ENCODE assay signal across 21 cellular contexts in genomic region chr6:108791700-108792099, GRCh38.
"Had no signal": no experiment of that assay in that cellular context is flagged by ENCODE, and none has a peak within 500 bp of the region (broad histone marks: within the 10 kb centered on the region; RNA-seq: fewer than 3 reads in every experiment).

No MANE protein-coding gene starts in this region.

- FAIRE-seq: endothelial cell of umbilical vein, keratinocyte had no signal

- H3K27ac Mint-ChIP-seq: mesothelial cell of epicardium had no signal

- DNase-seq: dermis blood vessel endothelial cell; dorsolateral prefrontal cortex; effector CD4-positive, alpha-beta T cell; effector memory CD4-positive, alpha-beta T cell; foreskin keratinocyte; gastrocnemius medialis; glutamatergic neuron; head of caudate nucleus; heart right ventricle; hippocampal formation; left cardiac atrium; left lung; left ventricle myocardium superior; lower lobe of right lung; mesenchymal stem cell; mucosa of descending colon had no signal

- H3K36me3 ChIP-seq: esophagus muscularis mucosa, gastrocnemius medialis, left lung, lower lobe of right lung had no signal

- H3K4me3 Mint-ChIP-seq: mesothelial cell of epicardium had no signal

- H3K9me3 ChIP-seq: gastrocnemius medialis, left lung, lower lobe of right lung, mucosa of descending colon had no signal

- H3K27ac ChIP-seq: coronary artery, dorsolateral prefrontal cortex, esophagus muscularis mucosa, foreskin keratinocyte, gastrocnemius medialis, heart right ventricle, left lung, lower lobe of right lung had no signal

- H3K27me3 ChIP-seq: dorsolateral prefrontal cortex, esophagus muscularis mucosa, foreskin keratinocyte, gastrocnemius medialis, heart right ventricle, left lung had no signal

- H3K4me3 ChIP-seq: coronary artery, dorsolateral prefrontal cortex, esophagus muscularis mucosa, gastrocnemius medialis, heart right ventricle, left lung, lower lobe of right lung, mucosa of descending colon had no signal

- H3K4me1 ChIP-seq: esophagus muscularis mucosa, foreskin keratinocyte, gastrocnemius medialis, left lung had no signal

- ATAC-seq: foreskin keratinocyte, gastrocnemius medialis, heart right ventricle, left cardiac atrium, left lung, left ventricle myocardium superior, lower lobe of right lung, mucosa of descending colon had no signal
